In the genomic region with DNA sequence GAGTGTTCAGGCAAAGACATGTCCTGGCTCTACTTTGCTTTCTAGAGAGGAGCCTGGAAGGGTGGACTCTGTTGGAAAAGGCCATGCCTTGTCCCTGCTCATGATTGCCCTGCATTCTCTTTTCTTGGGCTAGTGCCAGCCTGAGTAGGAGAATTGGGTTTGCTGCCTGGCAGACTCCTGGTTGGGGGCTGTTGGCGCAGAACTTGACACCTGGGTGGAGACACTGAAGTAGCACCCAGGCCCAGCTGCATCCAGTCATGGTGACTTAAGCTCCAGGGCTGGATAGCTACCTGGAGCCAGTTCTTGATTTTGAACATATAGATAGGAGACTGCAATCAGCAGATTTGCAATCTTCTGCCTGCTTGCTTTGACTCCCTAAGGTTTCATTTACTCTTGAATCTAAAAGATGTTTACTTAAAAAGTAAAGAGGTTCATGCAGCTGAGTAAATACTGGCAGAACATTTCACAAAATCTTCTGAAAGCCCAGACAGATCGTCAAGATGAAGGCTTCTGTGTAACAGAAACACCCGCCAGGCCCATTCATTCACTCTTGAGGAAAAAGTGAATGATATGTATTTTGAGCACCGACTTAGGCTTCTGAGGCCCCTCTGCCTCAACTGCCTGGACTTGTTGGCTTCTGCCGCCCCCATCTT, we compare ENCODE assay signal across 16 cellular contexts. TPM values are rescaled to one million over a fixed set of nuclear protein-coding genes. Genes with fewer than 3 reads are reported as not detected.
DNase-seq lines count a peak whose midpoint lies in the region; ATAC-seq and TF ChIP-seq lines count a peak whose summit lies in the region.
"Had no signal": no experiment of that assay in that cellular context is flagged by ENCODE, and none has a peak within 500 bp of the region (broad histone marks: within the 10 kb centered on the region; RNA-seq: fewer than 3 reads in every experiment).

No MANE protein-coding gene starts in this region.

- H4K20me1 ChIP-seq in fibroblast of lung (ENCODE audit: control insufficient read depth, extremely low read depth, insufficient read depth, low read length): no peaks in the 10 kb centered on the region

- TF ChIP-seq CTCF in left ventricle myocardium inferior (IDR thresholded peaks at IDR 0.05; ENCODE audit: borderline replicate concordance): no peak
- no peak for TF ChIP-seq CTCF in fibroblast of lung (conservative IDR thresholded peaks at IDR 0.05 in 1 of 2, IDR thresholded peaks at IDR 0.05 in 1 of 2; ENCODE audit: low read depth in 1 of 2, low read length in 2 of 2)

- no peaks in the 10 kb centered on the region for H3K9me3 ChIP-seq in left ventricle myocardium inferior (replicated peaks)
- H3K9me3 ChIP-seq in fibroblast of lung (ENCODE audit: control insufficient read depth, insufficient read depth, low read depth, low read length): no peaks in the 10 kb centered on the region
- H3K9me3 ChIP-seq: mucosa of descending colon, transverse colon had no signal

- H3K27me3 ChIP-seq in left ventricle myocardium inferior (ENCODE audit: low read depth): no peaks in the 10 kb centered on the region
- no peaks in the 10 kb centered on the region for H3K27me3 ChIP-seq in fibroblast of lung (ENCODE audit: control insufficient read depth, insufficient read depth, low read length)
- H3K27me3 ChIP-seq: foreskin keratinocyte, transverse colon had no signal

- H3K36me3 ChIP-seq in left ventricle myocardium inferior (no peaks in the 10 kb centered on the region), fibroblast of lung (ENCODE audit: control insufficient read depth, insufficient read depth, low read length) (no peaks in the 10 kb centered on the region)
- H3K36me3 ChIP-seq: transverse colon had no signal

- DNase-seq in left ventricle myocardium superior (no peak), left ventricle myocardium inferior (no peak), NCI-H345 treated with DMSO at 0.1 percent for 48 hours (lab: John Stamatoyannopoulos, UW; ENCODE audit: unreplicated experiment) (peak; percentile 86), fibroblast of lung (ENCODE audit: low read depth in 2 of 2) (peak in 1 of 2 donors; percentile 47), NCI-H226 (no peak), NCI-H526 (lab: John Stamatoyannopoulos, UW) (no peak)
- DNase-seq in effector CD4-positive, alpha-beta T cell: no peak
- DNase-seq: activated CD4-positive, alpha-beta memory T cell treated with anti-CD3 and anti-CD28 coated beads, Interleukin-2, amount 10 ng/mL, durations not matched to agents 7 days and 5 days; activated effector memory CD4-positive, alpha-beta T cell treated with Interleukin-2 at 50 U/mL for 16 hours; effector memory CD4-positive, alpha-beta T cell; foreskin keratinocyte; mucosa of descending colon; NCI-H1694; stimulated activated CD8-positive, alpha-beta memory T cell treated with anti-CD3 and anti-CD28 coated beads, Interleukin-4, amount 100 ng/mL, for 48 hours; transverse colon had no signal

- peak overlapping the region; percentile 25 for H3K4me2 ChIP-seq in fibroblast of lung (ENCODE audit: extremely low read depth, insufficient read depth, low read length)

- H3K4me3 ChIP-seq in left ventricle myocardium inferior (no peak overlapping the region), fibroblast of lung (replicated peaks in 1 of 4; ENCODE audit: control extremely low read depth in 1 of 4, insufficient read depth in 1 of 4, low read depth in 3 of 4, low read length in 4 of 4) (no peak overlapping the region)
- H3K4me3 ChIP-seq: mucosa of descending colon, transverse colon had no signal

- ATAC-seq in left ventricle myocardium superior (peak; percentile 25), HG03342 (IDR thresholded peaks at IDR 0.05; ENCODE audit: unreplicated experiment) (no peak)
- ATAC-seq: foreskin keratinocyte, mucosa of descending colon had no signal

- no peak overlapping the region for H3K9ac ChIP-seq in fibroblast of lung (ENCODE audit: insufficient read depth, low read length)

- H2AFZ ChIP-seq in fibroblast of lung (ENCODE audit: low read length): no peak overlapping the region

- intact Hi-C loops in left ventricle myocardium superior (cut with micrococcal nuclease) (no loop called here), left ventricle myocardium inferior (cut with micrococcal nuclease) (no loop called here)

- no peaks in the 10 kb centered on the region for H3K79me2 ChIP-seq in fibroblast of lung (ENCODE audit: control insufficient read depth, insufficient read depth, low read length)

- H3K4me1 ChIP-seq in left ventricle myocardium inferior (peaks cover 17% of the 10 kb centered on the region), fibroblast of lung (ENCODE audit: control insufficient read depth, extremely low read depth, insufficient read depth, low read length) (peaks cover 4% of the 10 kb centered on the region)
- H3K4me1 ChIP-seq: foreskin keratinocyte had no signal

- H3K27ac ChIP-seq in left ventricle myocardium inferior (replicated peaks) (no peak overlapping the region), fibroblast of lung (ENCODE audit: insufficient read depth, low read length) (no peak overlapping the region)
- H3K27ac ChIP-seq: foreskin keratinocyte, transverse colon had no signal

RNA-seq across cellular contexts. Expression of a gene that starts 38.0 kb away (rescaled TPM):
- total RNA-seq in left ventricle myocardium superior (119 TPM), left ventricle myocardium inferior (178 TPM), fibroblast of lung (247 and 323 TPM in 2 replicates)
- 510 and 666 TPM in 2 replicates for polyA plus RNA-seq in fibroblast of lung
- polyA plus RNA-seq in fibroblast of lung (2012): 393 and 565 TPM in 2 replicates
- polyA minus RNA-seq in fibroblast of lung (ENCODE audit: low replicate concordance): 89.7 and 132 TPM in 2 replicates
